Comparison of ENCODE assay signal across 8 cellular contexts in the genomic region with DNA sequence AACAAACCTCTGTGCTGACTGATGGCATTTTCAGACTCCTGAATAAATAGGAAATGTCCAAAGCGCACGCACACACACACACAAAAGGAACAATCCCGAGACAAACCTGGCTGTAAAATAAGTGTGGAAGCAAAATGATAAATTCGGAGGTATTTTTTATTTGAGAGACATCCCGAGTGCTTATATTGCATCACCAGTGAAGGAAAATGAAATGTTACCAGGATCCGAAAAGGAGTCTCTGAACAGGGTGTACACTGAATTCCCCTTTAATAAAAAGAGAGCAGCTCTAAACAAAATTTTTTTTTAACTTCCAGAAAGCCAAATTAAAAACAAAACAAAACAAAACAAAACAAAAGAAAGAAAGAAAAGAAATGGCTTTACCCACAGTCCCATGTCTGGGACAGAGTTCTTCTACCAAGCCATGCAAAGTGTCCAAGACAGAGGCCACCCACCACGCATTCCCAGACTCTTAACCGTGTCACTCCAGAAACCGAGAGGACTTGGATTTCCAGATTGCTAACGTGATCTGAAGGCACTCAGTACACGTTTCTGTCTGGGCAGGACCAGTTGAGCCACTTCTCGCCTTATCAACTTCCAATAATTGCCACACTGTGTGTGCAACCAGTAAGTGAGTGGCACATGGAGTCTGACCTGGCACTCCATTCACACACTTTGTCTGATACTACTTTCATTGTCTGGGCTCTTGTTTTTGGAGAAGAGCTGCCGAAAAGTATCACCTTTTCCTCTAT. TPM values are rescaled to one million over a fixed set of nuclear protein-coding genes. Genes with fewer than 3 reads are reported as not detected.
A peak's percentile ranks its signal among the peaks of the same experiment; 100 is the strongest.
DNase-seq lines count a peak whose midpoint lies in the region; ATAC-seq and TF ChIP-seq lines count a peak whose summit lies in the region.

No MANE protein-coding gene starts in this region.

- peaks cover 28% of the 10 kb centered on the region for H3K4me1 Mint-ChIP-seq in nephron progenitor cell

- peaks cover 10% of the 10 kb centered on the region for H3K27me3 Mint-ChIP-seq in nephron progenitor cell (ENCODE audit: low read depth, poor library complexity)

- peak overlapping the region; percentile 85 for H3K4me3 Mint-ChIP-seq in nephron progenitor cell

- H3K9me3 Mint-ChIP-seq in nephron progenitor cell: peaks cover 10% of the 10 kb centered on the region

- peak; percentile 36 for DNase-seq in GM03348 (ENCODE audit: low spot score)
- peak; percentile 57 for DNase-seq in RPMI8226
- DNase-seq in fibroblast of gingiva (ENCODE audit: low read depth): peak; percentile 34
- DNase-seq in nephron progenitor cell: peak; percentile 43
- no peak for DNase-seq in DMS114 treated with DMSO at 0.1 percent for 48 hours (lab: John Stamatoyannopoulos, UW; ENCODE audit: unreplicated experiment)
- DNase-seq in ureter (ENCODE audit: low spot score): no peak

- peak overlapping the region; percentile 72 for H3K27ac Mint-ChIP-seq in nephron progenitor cell

- TF ChIP-seq CTCF in nephron progenitor cell (IDR thresholded peaks at IDR 0.05): no peak

- peaks cover 11% of the 10 kb centered on the region for H3K36me3 Mint-ChIP-seq in nephron progenitor cell (ENCODE audit: low read depth)

- ATAC-seq in HG02642 (IDR thresholded peaks at IDR 0.05; ENCODE audit: poor library complexity, unreplicated experiment) (peak; percentile 7), HG03280 (IDR thresholded peaks at IDR 0.05; ENCODE audit: unreplicated experiment) (no peak)

RNA-seq across cellular contexts. Expression of gene ME1, which starts 0.8 kb away (rescaled TPM):
- 10.1 TPM for total RNA-seq in ureter

Comparison
In these comparisons a context has a peak if more than half of its experiments do, and no peak if none do; other contexts are left out.
1. DNase-seq: peak in GM03348 (single experiment), RPMI8226 (single experiment), fibroblast of gingiva (single experiment) and nephron progenitor cell (single experiment); none in DMS114 treated with DMSO at 0.1 percent for 48 hours (single experiment) and ureter (single experiment).